In the genomic region with DNA sequence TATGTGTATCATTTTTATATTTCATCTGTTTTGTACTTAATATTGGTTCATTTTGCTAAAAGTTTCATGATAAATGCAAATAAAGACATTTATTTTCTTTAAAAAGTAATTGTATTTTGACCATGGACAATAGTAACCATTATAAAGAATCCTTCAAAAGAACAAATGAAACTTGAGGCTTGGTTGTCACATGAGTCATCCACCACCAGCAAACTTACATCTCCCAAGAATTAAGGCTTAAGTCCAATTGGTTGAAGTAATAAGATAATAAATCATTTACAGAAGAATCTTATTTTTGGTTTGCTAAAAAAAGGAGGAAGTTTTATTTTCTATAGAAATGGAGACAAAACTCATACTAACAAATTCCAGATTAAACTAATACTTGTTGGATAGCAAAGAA, we compare ENCODE assay signal across 30 cellular contexts.
DNase-seq lines count a peak whose midpoint lies in the region; FAIRE-seq and TF ChIP-seq lines count a peak whose summit lies in the region.
"Had no signal": no experiment of that assay in that cellular context is flagged by ENCODE, and none has a peak within 500 bp of the region (broad histone marks: within the 10 kb centered on the region; RNA-seq: fewer than 3 reads in every experiment).

No MANE protein-coding gene starts in this region.

- no peak overlapping the region for H3K56ac ChIP-seq in H9 (ENCODE audit: insufficient read length, low read depth, low read length)

- H3K27ac Mint-ChIP-seq in H9, result no peak overlapping the region
- H3K27ac Mint-ChIP-seq: activated CD8-positive, alpha-beta T cell treated with anti-CD3 and anti-CD28 coated beads, Interleukin-2, amount 10 ng/mL, durations not matched to agents 7 days and 5 days; activated naive CD4-positive, alpha-beta T cell treated with anti-CD3 and anti-CD28 coated beads for 36 hours; mesothelial cell of epicardium; nephron had no signal

- no peak overlapping the region for H2BK15ac ChIP-seq in H9 (ENCODE audit: low read depth, low read length)

- no peaks in the 10 kb centered on the region for H3K27me3 Mint-ChIP-seq in H9 (ENCODE audit: low read depth)

- no peak overlapping the region for H3K4me3 ChIP-seq in bronchial epithelial cell (ENCODE audit: low read depth, low read length)
- H3K4me3 ChIP-seq in foreskin fibroblast (ENCODE audit: low read depth in 1 of 2, low read length in 2 of 2), result no peak overlapping the region
- H3K4me3 ChIP-seq: gastroesophageal sphincter, thyroid gland had no signal

- H3K14ac ChIP-seq in H9 (ENCODE audit: insufficient read depth, low read length), result no peak overlapping the region

- no peaks in the 10 kb centered on the region for H3K36me3 ChIP-seq in bronchial epithelial cell (ENCODE audit: control insufficient read depth, insufficient read depth, low read length)
- H3K36me3 ChIP-seq: gastroesophageal sphincter, thyroid gland had no signal

- DNase-seq in AG08395 (ENCODE audit: low spot score), result peak; percentile 26
- peak; percentile 80 for DNase-seq in LHCN-M2 (ENCODE audit: low read depth)
- peak; percentile 52 for DNase-seq in bronchial epithelial cell (ENCODE audit: low read depth)
- peak; percentile 35 to 62 for DNase-seq in foreskin fibroblast
- no peak for DNase-seq in H9
- DNase-seq in D341Med (ENCODE audit: low spot score), result no peak
- DNase-seq in NCI-H526 treated with DMSO at 0.1 percent for 48 hours (lab: John Stamatoyannopoulos, UW), result no peak
- DNase-seq in mucosa of gallbladder (ENCODE audit: low spot score), result no peak
- DNase-seq: activated CD4-positive, CD25-positive, alpha-beta regulatory T cell treated with anti-CD3 and anti-CD28 coated beads, Interleukin-2, amount 50 U/mL, for 72 hours; activated CD8-positive, alpha-beta T cell treated with anti-CD3 and anti-CD28 coated beads, Interleukin-2, amount 10 ng/mL, durations not matched to agents 7 days and 5 days; activated naive CD4-positive, alpha-beta T cell treated with anti-CD3 and anti-CD28 coated beads for 36 hours; activated T-cell treated with anti-CD3 and anti-CD28 coated beads, Interleukin-2, amount 50 U/mL, for 4 hours; anterior cingulate cortex; GDM1; KBM-7; left colon; NCI-H1048; NCI-H1930; NCI-H446 treated with DMSO at 0.1 percent for 48 hours; NK-92 treated with Interleukin-12 subunit alpha and Interleukin-12 subunit beta, amount 100 ng/mL, for 24 hours; small intestine; stimulated activated CD4-positive, alpha-beta T cell treated with anti-CD3 and anti-CD28 coated beads, Interleukin-2, amount 100 ng/mL, for 48 hours; stimulated activated naive CD4-positive, alpha-beta T cell treated with Interleukin-2 at 50 U/mL for 16 hours; thyroid gland had no signal

- no peak overlapping the region for H2BK20ac ChIP-seq in H9 (ENCODE audit: low read depth, low read length, poor library complexity, severe bottlenecking)

- no peak overlapping the region for H3K27ac ChIP-seq in H9 (ENCODE audit: insufficient read length, low read depth, low read length)
- H3K27ac ChIP-seq: C4-2B, gastroesophageal sphincter, thyroid gland had no signal

- no peak overlapping the region for H2BK120ac ChIP-seq in H9 (ENCODE audit: low read depth, low read length, poor library complexity, severe bottlenecking)

- no peaks in the 10 kb centered on the region for H3K9me3 ChIP-seq in H9 (ENCODE audit: control insufficient read depth, low read depth, low read length)
- H3K9me3 ChIP-seq: gastroesophageal sphincter, thyroid gland had no signal

- no peak for TF ChIP-seq CTCF in bronchial epithelial cell (IDR thresholded peaks at IDR 0.05; ENCODE audit: insufficient read depth, low read length, severe bottlenecking)
- no peak for TF ChIP-seq CTCF in foreskin fibroblast (IDR thresholded peaks at IDR 0.05; ENCODE audit: low read depth, low read length)
- no peak for TF ChIP-seq CTCF in H9 (conservative IDR thresholded peaks at IDR 0.05)

- no peak overlapping the region for H4K91ac ChIP-seq in H9 (ENCODE audit: insufficient read length, low read depth, low read length)

- H3K23me2 ChIP-seq in H9 (ENCODE audit: insufficient read length, low read depth, low read length, poor library complexity, severe bottlenecking), result no peaks in the 10 kb centered on the region

- no peak overlapping the region for H2AFZ ChIP-seq in H9 (ENCODE audit: low read length)

- H4K20me1 ChIP-seq in H9 (ENCODE audit: control insufficient read depth, insufficient read depth, insufficient read length), result no peaks in the 10 kb centered on the region

- no peaks in the 10 kb centered on the region for H3K4me1 ChIP-seq in H9 (ENCODE audit: insufficient read depth, low read length)
- H3K4me1 ChIP-seq: gastroesophageal sphincter, thyroid gland had no signal

- no peak overlapping the region for H3K4me2 ChIP-seq in H9 (ENCODE audit: insufficient read depth, insufficient read length, low read length)

- peaks cover 8 to 11% of the 10 kb centered on the region in 2 experiments for H3K4me1 Mint-ChIP-seq in H9
- H3K4me1 Mint-ChIP-seq: nephron had no signal

- H3T11ph ChIP-seq in H9 (ENCODE audit: low read length), result no peak overlapping the region

- no peaks in the 10 kb centered on the region for H3K79me1 ChIP-seq in H9 (ENCODE audit: insufficient read depth, low read depth, low read length, poor library complexity, severe bottlenecking)

- H3K79me2 ChIP-seq in H9 (ENCODE audit: insufficient read depth, low read length), result no peaks in the 10 kb centered on the region

- H3K4ac ChIP-seq in H9 (ENCODE audit: low read depth, low read length), result no peak overlapping the region

- H2AK5ac ChIP-seq in H9 (ENCODE audit: insufficient read length, low read length), result no peak overlapping the region

- no peak overlapping the region for H3K9ac ChIP-seq in H9 (ENCODE audit: extremely low read depth, insufficient read length, low read length)

- no peak overlapping the region for H4K5ac ChIP-seq in H9 (ENCODE audit: insufficient read length, low read depth, low read length)

- FAIRE-seq in bronchial epithelial cell (lab: Jason Lieb, UNC), result no peak
- FAIRE-seq: GM12891, H1, small intestine had no signal

- H2BK12ac ChIP-seq in H9 (ENCODE audit: insufficient read length, low read depth, low read length), result no peak overlapping the region

- no peak overlapping the region for H3K23ac ChIP-seq in H9 (ENCODE audit: insufficient read length, low read depth, low read length)

- H3K27me3 ChIP-seq in bronchial epithelial cell (ENCODE audit: control insufficient read depth, insufficient read depth, low read length), result no peaks in the 10 kb centered on the region
- H3K27me3 ChIP-seq in H9 (ENCODE audit: insufficient read depth, low read length), result no peaks in the 10 kb centered on the region
- H3K27me3 ChIP-seq: gastroesophageal sphincter, thyroid gland had no signal

- no peak overlapping the region for H2BK5ac ChIP-seq in H9 (ENCODE audit: insufficient read length, low read length)

- no peak overlapping the region for H3K18ac ChIP-seq in H9 (ENCODE audit: insufficient read length, low read depth, low read length)

- no peak overlapping the region for H3K4me3 Mint-ChIP-seq in H9
- H3K4me3 Mint-ChIP-seq: activated CD8-positive, alpha-beta T cell treated with anti-CD3 and anti-CD28 coated beads, Interleukin-2, amount 10 ng/mL, durations not matched to agents 7 days and 5 days; activated naive CD4-positive, alpha-beta T cell treated with anti-CD3 and anti-CD28 coated beads for 36 hours; activated T-cell treated with anti-CD3 and anti-CD28 coated beads, Interleukin-2, amount 50 U/mL, for 4 hours; mesothelial cell of epicardium; nephron had no signal

- peaks cover 0 to 6% (median 0%) of the 10 kb centered on the region in 3 experiments; a peak in 1 of 7 replicates for H3K36me3 Mint-ChIP-seq in H9 (ENCODE audit: insufficient read depth in 1 of 3, low read depth in 3 of 3)

- no peak overlapping the region for H4K8ac ChIP-seq in H9 (replicated peaks; ENCODE audit: insufficient read length, low read depth, low read length)

- 0 out of 5 replicates have a peak, but pooled peaks cover 0 to 1% of the 10 kb centered on the region in 2 experiments for H3K9me3 Mint-ChIP-seq in H9
- H3K9me3 Mint-ChIP-seq: activated naive CD4-positive, alpha-beta T cell treated with anti-CD3 and anti-CD28 coated beads for 36 hours; activated T-cell treated with anti-CD3 and anti-CD28 coated beads, Interleukin-2, amount 50 U/mL, for 4 hours had no signal

Comparison
In these comparisons a context has a peak if more than half of its experiments do, and no peak if none do; other contexts are left out.
1. DNase-seq: peak in AG08395 (single experiment), LHCN-M2 (single experiment), bronchial epithelial cell (single experiment) and foreskin fibroblast (2 of 2); none in H9 (single experiment), D341Med (single experiment), NCI-H526 treated with DMSO at 0.1 percent for 48 hours (single experiment) and mucosa of gallbladder (single experiment).